In the genomic region with DNA sequence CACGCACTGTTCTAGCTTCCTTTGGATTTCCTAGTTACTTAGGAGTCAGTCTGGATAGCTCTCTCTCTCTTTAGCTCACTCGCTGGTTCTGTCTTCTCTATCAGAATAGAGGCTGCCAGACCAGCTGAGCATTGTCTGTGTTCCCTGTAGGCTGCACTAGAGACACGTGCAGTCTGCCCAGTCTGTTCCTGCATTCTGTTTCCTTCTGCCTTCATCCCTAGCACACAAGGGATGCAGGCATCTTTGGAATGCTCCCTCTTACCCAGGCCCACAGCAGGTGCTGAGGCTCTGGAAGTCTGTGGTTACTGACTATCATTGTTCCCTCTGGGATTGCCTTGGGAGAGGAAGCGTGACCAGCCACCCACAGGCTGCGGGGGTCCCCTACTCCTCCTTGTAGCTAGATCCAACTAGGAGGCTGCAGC, we compare ENCODE assay signal across 13 cellular contexts.
DNase-seq lines count a peak whose midpoint lies in the region; ATAC-seq, FAIRE-seq and TF ChIP-seq lines count a peak whose summit lies in the region.
"Had no signal": no experiment of that assay in that cellular context is flagged by ENCODE, and none has a peak within 500 bp of the region (broad histone marks: within the 10 kb centered on the region; RNA-seq: fewer than 3 reads in every experiment).

No MANE protein-coding gene starts in this region.

- peaks cover 2% of the 10 kb centered on the region for H3K27me3 Mint-ChIP-seq in astrocyte (ENCODE audit: low read depth, unreplicated experiment)

- intact Hi-C loops in left ventricle myocardium inferior (cut with micrococcal nuclease) = no loop called here

- H3K36me3 ChIP-seq in astrocyte (ENCODE audit: insufficient read depth, low read length) (no peaks in the 10 kb centered on the region), left ventricle myocardium inferior (no peaks in the 10 kb centered on the region)

- no peak for ATAC-seq in HG02588 (IDR thresholded peaks at IDR 0.05; ENCODE audit: unreplicated experiment)
- ATAC-seq: naive thymus-derived CD4-positive, alpha-beta T cell had no signal

- H3K4me2 ChIP-seq in astrocyte (ENCODE audit: low read length) = peak overlapping the region; percentile 9

- POLR2A ChIA-PET in RWPE1 (lab: Yijun Ruan, JAX; ENCODE audit: low non-redundant PET) = no interaction called here

- no peak overlapping the region for H2AFZ ChIP-seq in astrocyte (ENCODE audit: low read depth, low read length)

- H4K20me1 ChIP-seq in astrocyte (ENCODE audit: insufficient read depth, low read length) = no peaks in the 10 kb centered on the region

- H3K4me3 ChIP-seq in astrocyte (ENCODE audit: insufficient read depth, low read depth, low read length) = no peak overlapping the region
- H3K4me3 ChIP-seq in left ventricle myocardium inferior = no peak overlapping the region

- no peak for TF ChIP-seq POLR2A in H54 (IDR thresholded peaks at IDR 0.05; ENCODE audit: low read depth, low read length)

- H3K9me3 ChIP-seq in astrocyte (ENCODE audit: insufficient read depth, low read depth, low read length) (no peaks in the 10 kb centered on the region), left ventricle myocardium inferior (replicated peaks) (peaks cover 5% of the 10 kb centered on the region)

- H3K27me3 ChIP-seq in astrocyte (ENCODE audit: insufficient read depth, low read length) (peaks cover 4% of the 10 kb centered on the region), left ventricle myocardium inferior (ENCODE audit: low read depth) (no peaks in the 10 kb centered on the region)

- peak overlapping the region; percentile 38 for H3K27ac Mint-ChIP-seq in astrocyte (ENCODE audit: unreplicated experiment)
- H3K27ac Mint-ChIP-seq: naive thymus-derived CD4-positive, alpha-beta T cell had no signal

- H3K79me2 ChIP-seq in astrocyte (ENCODE audit: insufficient read depth, low read length) = no peaks in the 10 kb centered on the region

- FAIRE-seq in H54 (lab: Jason Lieb, UNC) = no peak
- FAIRE-seq in astrocyte (lab: Jason Lieb, UNC) = no peak
- FAIRE-seq in GM19239 (lab: Jason Lieb, UNC) = no peak

- H3K36me3 Mint-ChIP-seq in astrocyte (ENCODE audit: low read depth, unreplicated experiment) = no peaks in the 10 kb centered on the region

- H3K9ac ChIP-seq in astrocyte (ENCODE audit: low read length) = no peak overlapping the region

- CTCF ChIA-PET in RWPE1 (lab: Yijun Ruan, JAX) = no interaction called here

- H3K4me1 ChIP-seq in astrocyte (ENCODE audit: insufficient read depth, low read length) (no peaks in the 10 kb centered on the region), left ventricle myocardium inferior (peaks cover 19% of the 10 kb centered on the region)

- peaks cover 18% of the 10 kb centered on the region for H3K4me1 Mint-ChIP-seq in astrocyte (ENCODE audit: low read depth, unreplicated experiment)

- TF ChIP-seq CTCF in astrocyte (IDR thresholded peaks at IDR 0.05; ENCODE audit: insufficient read depth, low read depth, low read length) (no peak), left ventricle myocardium inferior (IDR thresholded peaks at IDR 0.05; ENCODE audit: borderline replicate concordance) (peak; percentile 52), RWPE1 (conservative IDR thresholded peaks at IDR 0.05; ENCODE audit: low read depth) (no peak)

- peak; percentile 7 for DNase-seq in H54 (ENCODE audit: insufficient read length, low spot score)
- peak; percentile 52 for DNase-seq in astrocyte (ENCODE audit: low read depth)
- DNase-seq in left ventricle myocardium inferior = no peak
- DNase-seq in occipital lobe (lab: John Stamatoyannopoulos, UW) = peak; percentile 10
- DNase-seq in cortex of kidney (lab: John Stamatoyannopoulos, UW) = no peak
- no peak for DNase-seq in RWPE1 (ENCODE audit: low spot score)
- DNase-seq in GM19239 (ENCODE audit: insufficient read length, low spot score) = no peak
- DNase-seq: activated effector memory CD4-positive, alpha-beta T cell treated with anti-CD3 and anti-CD28 coated beads, Interleukin-2, amount 50 U/mL, for 16 hours; naive thymus-derived CD4-positive, alpha-beta T cell; NCI-H345; T-helper 2 cell had no signal

- H3K9me3 Mint-ChIP-seq in astrocyte (ENCODE audit: unreplicated experiment) = peaks cover 2% of the 10 kb centered on the region

- H3K27ac ChIP-seq in astrocyte (ENCODE audit: low read depth, low read length) = no peak overlapping the region
- no peak overlapping the region for H3K27ac ChIP-seq in left ventricle myocardium inferior (replicated peaks)
- H3K27ac ChIP-seq in RWPE1 = no peak overlapping the region
- H3K27ac ChIP-seq: epithelial cell of prostate had no signal

- no peak overlapping the region for H3K4me3 Mint-ChIP-seq in astrocyte (ENCODE audit: unreplicated experiment)
- H3K4me3 Mint-ChIP-seq: naive thymus-derived CD4-positive, alpha-beta T cell had no signal

Comparison
In these comparisons a context has a peak if more than half of its experiments do, and no peak if none do; other contexts are left out.
1. DNase-seq: peak in H54 (single experiment), astrocyte (single experiment) and occipital lobe (single experiment); none in left ventricle myocardium inferior (single experiment), cortex of kidney (single experiment), RWPE1 (single experiment) and GM19239 (single experiment).